Comparison of ENCODE assay signal across 10 cellular contexts in the genomic region with DNA sequence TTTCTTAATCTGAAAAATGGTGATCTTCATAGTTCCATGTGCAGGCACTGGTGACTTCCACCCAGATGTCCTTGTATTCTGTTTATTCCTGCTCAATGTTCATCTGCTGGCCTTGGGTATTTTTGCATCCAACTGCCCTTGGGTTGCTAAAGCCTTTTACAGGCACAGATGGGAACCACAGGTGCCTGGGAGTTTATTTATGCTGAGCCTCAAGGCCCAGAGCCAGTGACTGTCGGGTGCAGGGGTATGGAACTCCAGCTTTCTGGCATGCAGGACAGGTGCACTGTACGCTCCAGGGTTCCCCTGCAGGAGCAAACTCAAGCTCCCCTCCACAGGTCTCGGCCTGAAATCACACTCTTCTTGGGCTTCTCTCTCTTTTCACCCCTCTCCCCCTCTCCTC. TPM values are rescaled to one million over a fixed set of nuclear protein-coding genes. Genes with fewer than 3 reads are reported as not detected.
"Had no signal": no experiment of that assay in that cellular context is flagged by ENCODE, and none has a peak within 500 bp of the region (broad histone marks: within the 10 kb centered on the region; RNA-seq: fewer than 3 reads in every experiment).

No MANE protein-coding gene starts in this region.

- H3K4me3 Mint-ChIP-seq: H9, IgD-negative memory B cell had no signal

- H3K4me3 ChIP-seq: GM23248 had no signal

- H3K27me3 Mint-ChIP-seq: IgD-negative memory B cell had no signal

- ATAC-seq: HepG2 had no signal

- H3K9me3 Mint-ChIP-seq: IgD-negative memory B cell had no signal

- H3K27ac ChIP-seq: GM23248, HL-60, KMS-11 had no signal

- DNase-seq: GM23248, H9, HCEC 1CT, KBM-7 had no signal

- H3K27ac Mint-ChIP-seq: IgD-negative memory B cell had no signal

RNA-seq across cellular contexts. Expression of a gene that starts 22.3 kb away (rescaled TPM):
- total RNA-seq: GM23248, H1, H9, HepG2, HT1080 had no signal
- polyA plus RNA-seq: GM23248, H1, HepG2, IgD-negative memory B cell had no signal
